ENCODE assay signal across 1 cellular context in genomic region chr16:70252355-70252988, GRCh38.
TF ChIP-seq lines count a peak whose summit lies in the region.

No MANE protein-coding gene starts in this region.

TF ChIP-seq in H1, 55 proteins besides CTCF, POLR2A, EP300 and RAD21:
- TF ChIP-seq TCF12 (IDR thresholded peaks at IDR 0.05; ENCODE audit: low read depth, low read length), result 0 out of 2 replicates have a peak, but pooled peaks have one; percentile 16
- TF ChIP-seq JUND (IDR thresholded peaks at IDR 0.05; ENCODE audit: low read length), result no peak
- TF ChIP-seq POLR2AphosphoS5 (IDR thresholded peaks at IDR 0.05; ENCODE audit: low read depth, low read length), result peak; percentile 20
- peak; percentile 44; the same call in 1 of the 2 replicates for TF ChIP-seq CREB1 (IDR thresholded peaks at IDR 0.05)
